8 cellular contexts compared by ENCODE assay signal in genomic region chr13:43664700-43665191, GRCh38.
DNase-seq lines count a peak whose midpoint lies in the region; ATAC-seq and TF ChIP-seq lines count a peak whose summit lies in the region.
"Had no signal": no experiment of that assay in that cellular context is flagged by ENCODE, and none has a peak within 500 bp of the region (broad histone marks: within the 10 kb centered on the region; RNA-seq: fewer than 3 reads in every experiment).

No MANE protein-coding gene starts in this region.

- TF ChIP-seq CTCF in RWPE2 (IDR thresholded peaks at IDR 0.05; ENCODE audit: poor library complexity, severe bottlenecking) (no peak), fibroblast of the aortic adventitia (IDR thresholded peaks at IDR 0.05; ENCODE audit: insufficient read depth, low read length) (no peak)

- H3K27ac ChIP-seq in GM23248 (peak overlapping the region; percentile 45), RWPE2 (ENCODE audit: poor library complexity, severe bottlenecking) (peak overlapping the region; percentile 16)

- H4K20me1 ChIP-seq in GM23248 (ENCODE audit: insufficient read depth) = no peaks in the 10 kb centered on the region

- H3K9me2 ChIP-seq in GM23248 (ENCODE audit: insufficient read depth) = no peaks in the 10 kb centered on the region

- peak overlapping the region; percentile 53 for H2AFZ ChIP-seq in GM23248

- peak overlapping the region; percentile 27; the same call in 1 of the 2 replicates for H3K9ac ChIP-seq in GM23248

- in situ Hi-C loops in GM23248 (cut with MboI) = no loop called here

- intact Hi-C loops in sciatic nerve (cut with DNase I) = no loop called here

- peak; percentile 75 for DNase-seq in GM23248
- no peak for DNase-seq in RWPE2 (ENCODE audit: low spot score)
- peak; percentile 70 for DNase-seq in fibroblast of the aortic adventitia (ENCODE audit: low read depth)
- no peak for DNase-seq in sciatic nerve (ENCODE audit: low spot score)
- DNase-seq in NCI-H1048 (lab: John Stamatoyannopoulos, UW) = no peak
- no peak for DNase-seq in NOMO-1 treated with DMSO at 0.1 percent for 48 hours (lab: John Stamatoyannopoulos, UW; ENCODE audit: unreplicated experiment)
- DNase-seq: activated CD4-positive, CD25-positive, alpha-beta regulatory T cell treated with anti-CD3 and anti-CD28 coated beads, Interleukin-2, amount 50 U/mL, for 72 hours had no signal

- ATAC-seq in RWPE2 (ENCODE audit: low read depth) (peak; percentile 81), sciatic nerve (peak; percentile 53), GM19328 (IDR thresholded peaks at IDR 0.05; ENCODE audit: unreplicated experiment) (no peak)

- H3K4me2 ChIP-seq in GM23248 (ENCODE audit: unreplicated experiment) = peak overlapping the region; percentile 82

- no peaks in the 10 kb centered on the region for H3K79me2 ChIP-seq in GM23248 (ENCODE audit: insufficient read depth)

- H3F3A ChIP-seq in GM23248 (ENCODE audit: insufficient read depth) = peaks cover 22% of the 10 kb centered on the region

- H3K4me3 ChIP-seq in GM23248 (no peak overlapping the region), RWPE2 (ENCODE audit: severe bottlenecking) (no peak overlapping the region), fibroblast of the aortic adventitia (ENCODE audit: low read depth, low read length) (no peak overlapping the region)

- 38 to 46% methylated on average over 1 of the region's 1 CpG for WGBS in GM23248 (ENCODE audit: low coverage in 1 of 2, low lambda C conversion rate in 2 of 2, missing lambda C conversion rate in 2 of 2), 2 experiments

- H3K27me3 ChIP-seq in GM23248 (replicated peaks; ENCODE audit: insufficient read depth) = no peaks in the 10 kb centered on the region
- no peaks in the 10 kb centered on the region for H3K27me3 ChIP-seq in RWPE2 (ENCODE audit: insufficient read depth, poor library complexity, severe bottlenecking)

- H3K4me1 ChIP-seq in GM23248 (ENCODE audit: insufficient read depth) (peaks cover 28% of the 10 kb centered on the region), RWPE2 (ENCODE audit: insufficient read depth, poor library complexity, severe bottlenecking) (peaks cover 10% of the 10 kb centered on the region)

- H3K36me3 ChIP-seq in GM23248 (ENCODE audit: low read depth) (no peaks in the 10 kb centered on the region), RWPE2 (ENCODE audit: low read depth) (no peaks in the 10 kb centered on the region)

- H3K9me3 ChIP-seq in GM23248 (ENCODE audit: low read depth) (no peaks in the 10 kb centered on the region), RWPE2 (ENCODE audit: severe bottlenecking) (no peaks in the 10 kb centered on the region)

Comparison
In these comparisons a context has a peak if more than half of its experiments do, and no peak if none do; other contexts are left out.
1. DNase-seq: peak in GM23248 (single experiment) and fibroblast of the aortic adventitia (single experiment); none in RWPE2 (single experiment), sciatic nerve (single experiment), NCI-H1048 (single experiment) and NOMO-1 treated with DMSO at 0.1 percent for 48 hours (single experiment).